Comparison of ENCODE assay signal across 23 cellular contexts in genomic region chr2:100408941-100409340, GRCh38.
"Had no signal": no experiment of that assay in that cellular context is flagged by ENCODE, and none has a peak within 500 bp of the region (broad histone marks: within the 10 kb centered on the region; RNA-seq: fewer than 3 reads in every experiment).

No MANE protein-coding gene starts in this region.

- H3K27ac ChIP-seq: colonic mucosa, esophagus muscularis mucosa, foreskin keratinocyte, gastroesophageal sphincter, hepatocyte, left lung, lower lobe of right lung had no signal

- H3K9me3 ChIP-seq: colonic mucosa, esophagus muscularis mucosa, gastroesophageal sphincter, heart left ventricle, left lung, lower lobe of right lung, mucosa of descending colon had no signal

- H3K4me1 ChIP-seq: colonic mucosa, foreskin keratinocyte, left lung had no signal

- H2AFZ ChIP-seq: hepatocyte had no signal

- H3K4me3 ChIP-seq: colonic mucosa, esophagus muscularis mucosa, gastroesophageal sphincter, heart left ventricle, hepatocyte, left lung, lower lobe of right lung, mucosa of descending colon had no signal

- FAIRE-seq: endothelial cell of umbilical vein, frontal cortex, kidney had no signal

- DNase-seq: colonic mucosa; cortex of kidney; effector CD8-positive, alpha-beta T cell; foreskin keratinocyte; heart left ventricle; hypothalamus; immature natural killer cell; islet precursor cell; kidney; kidney glomerular epithelial cell; left colon; left lung; left ventricle myocardium superior; lower lobe of right lung; mesenchymal stem cell; mucosa of descending colon; naive B cell; naive thymus-derived CD8-positive, alpha-beta T cell had no signal

- H3K36me3 ChIP-seq: colonic mucosa had no signal

- H3K4me2 ChIP-seq: hepatocyte had no signal

- H3K27me3 ChIP-seq: colonic mucosa, esophagus muscularis mucosa, foreskin keratinocyte, gastroesophageal sphincter, heart left ventricle, hepatocyte, left lung had no signal

- ATAC-seq: foreskin keratinocyte; gastroesophageal sphincter; left colon; mucosa of descending colon; naive thymus-derived CD8-positive, alpha-beta T cell had no signal
